In the genomic region with DNA sequence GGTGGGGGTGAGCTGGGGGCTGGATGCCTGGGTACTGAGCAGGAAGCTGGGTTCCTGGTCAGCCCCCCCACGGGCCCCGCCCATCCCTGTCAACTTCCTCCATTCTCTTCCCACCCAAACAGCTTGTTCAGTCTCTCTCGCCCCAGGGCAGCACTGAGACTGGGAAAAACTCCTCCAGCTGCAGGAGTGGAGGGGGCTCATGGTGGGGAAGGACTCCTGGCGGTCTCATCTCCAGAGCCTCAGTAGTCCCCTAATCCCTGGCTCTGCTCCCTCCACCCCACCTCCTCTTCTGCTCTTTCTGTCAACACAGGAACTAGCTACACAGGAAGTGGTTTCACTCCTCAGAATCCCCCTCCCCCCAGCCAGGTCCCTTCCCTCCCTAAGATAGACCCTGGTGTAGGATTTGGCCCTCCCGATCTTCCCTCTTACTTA, we compare ENCODE assay signal across 1 cellular context.
TF ChIP-seq lines count a peak whose summit lies in the region.

A gene with protein sequence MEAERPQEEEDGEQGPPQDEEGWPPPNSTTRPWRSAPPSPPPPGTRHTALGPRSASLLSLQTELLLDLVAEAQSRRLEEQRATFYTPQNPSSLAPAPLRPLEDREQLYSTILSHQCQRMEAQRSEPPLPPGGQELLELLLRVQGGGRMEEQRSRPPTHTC (minus strand): TSS at position 36 of the 432 bp plus-strand sequence. CDS start 130 bp downstream, outside the sequence.

TF ChIP-seq in K562, 482 proteins besides CTCF, POLR2A, EP300 and RAD21 (continued from another document):
- TF ChIP-seq GTF2E2 (tag; IDR thresholded peaks at IDR 0.05) (peak; percentile 20; the same call in 1 of the 2 replicates), RBFOX2 (IDR thresholded peaks at IDR 0.05; ENCODE audit: low read depth, low read length) (peak; percentile 14; the same call in 1 of the 2 replicates), DMBX1 (CRISPR knock-in tag; IDR thresholded peaks at IDR 0.05; ENCODE audit: borderline replicate concordance) (peak; percentile 54; the same call in 1 of the 2 replicates), TFAM (CRISPR knock-in tag; conservative IDR thresholded peaks at IDR 0.05) (no peak), NR2C2 (CRISPR knock-in tag; IDR thresholded peaks at IDR 0.05) (no peak), NR2C2 (tag; IDR thresholded peaks at IDR 0.05) (peak; percentile 87), POLR2G (IDR thresholded peaks at IDR 0.05; ENCODE audit: low read depth, low read length) (no peak), ZNF644 (tag; IDR thresholded peaks at IDR 0.05; ENCODE audit: low read depth) (no peak)
- TF ChIP-seq, protein P1, sequence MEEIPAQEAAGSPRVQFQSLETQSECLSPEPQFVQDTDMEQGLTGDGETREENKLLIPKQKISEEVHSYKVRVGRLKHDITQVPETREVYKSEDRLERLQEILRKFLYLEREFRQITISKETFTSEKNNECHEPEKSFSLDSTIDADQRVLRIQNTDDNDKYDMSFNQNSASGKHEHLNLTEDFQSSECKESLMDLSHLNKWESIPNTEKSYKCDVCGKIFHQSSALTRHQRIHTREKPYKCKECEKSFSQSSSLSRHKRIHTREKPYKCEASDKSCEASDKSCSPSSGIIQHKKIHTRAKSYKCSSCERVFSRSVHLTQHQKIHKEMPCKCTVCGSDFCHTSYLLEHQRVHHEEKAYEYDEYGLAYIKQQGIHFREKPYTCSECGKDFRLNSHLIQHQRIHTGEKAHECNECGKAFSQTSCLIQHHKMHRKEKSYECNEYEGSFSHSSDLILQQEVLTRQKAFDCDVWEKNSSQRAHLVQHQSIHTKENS (CRISPR knock-in tag; IDR thresholded peaks at IDR 0.05) = no peak
